12 cellular contexts compared by ENCODE assay signal in the genomic region with DNA sequence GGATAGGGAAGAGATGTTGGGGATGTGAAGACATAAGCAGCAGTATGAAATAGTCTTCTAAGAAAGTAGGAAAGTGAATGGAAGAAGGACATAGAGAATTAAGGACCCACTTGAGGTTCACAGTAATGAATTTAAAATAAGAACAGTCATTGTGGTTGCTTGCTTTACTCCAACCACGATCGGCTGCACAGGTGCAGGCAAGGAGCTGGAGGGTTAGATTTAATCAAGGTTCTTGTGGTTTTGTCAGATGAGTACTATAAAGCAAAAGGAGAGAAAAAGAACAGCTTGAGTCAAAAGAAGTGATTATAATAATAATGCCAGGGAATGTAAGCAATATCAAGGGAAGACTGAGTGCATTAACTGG. TPM values are rescaled to one million over a fixed set of nuclear protein-coding genes. Genes with fewer than 3 reads are reported as not detected.
A peak's percentile ranks its signal among the peaks of the same experiment; 100 is the strongest.
DNase-seq lines count a peak whose midpoint lies in the region; ATAC-seq, FAIRE-seq and TF ChIP-seq lines count a peak whose summit lies in the region.
"Had no signal": no experiment of that assay in that cellular context is flagged by ENCODE, and none has a peak within 500 bp of the region (broad histone marks: within the 10 kb centered on the region; RNA-seq: fewer than 3 reads in every experiment).

No MANE protein-coding gene starts in this region.

- no peaks in the 10 kb centered on the region for H3K9me3 ChIP-seq in Loucy (ENCODE audit: insufficient read depth, low read depth, low read length)
- H3K9me3 ChIP-seq in K562 (replicated peaks; ENCODE audit: control insufficient read depth, insufficient read depth, low read depth, low read length), result no peaks in the 10 kb centered on the region
- no peaks in the 10 kb centered on the region for H3K9me3 ChIP-seq in H9 (ENCODE audit: control insufficient read depth, low read depth, low read length)
- H3K9me3 ChIP-seq: esophagus squamous epithelium, thoracic aorta had no signal

- no peaks in the 10 kb centered on the region for H3K27me3 Mint-ChIP-seq in activated CD4-positive, alpha-beta T cell treated with anti-CD3 and anti-CD28 coated beads, Interleukin-2, amount 10 ng/mL, durations not matched to agents 7 days and 5 days
- no peaks in the 10 kb centered on the region for H3K27me3 Mint-ChIP-seq in H9 (ENCODE audit: low read depth)

- peaks cover 8% of the 10 kb centered on the region for H3K4me1 ChIP-seq in Loucy (ENCODE audit: insufficient read depth, low read length, poor library complexity, severe bottlenecking)
- peaks cover 0 to 15% of the 10 kb centered on the region in 2 experiments; a peak in 2 of 5 replicates for H3K4me1 ChIP-seq in K562 (replicated peaks in 1 of 2; ENCODE audit: control insufficient read depth in 2 of 2, insufficient read depth in 2 of 2, low read length in 2 of 2)
- no peaks in the 10 kb centered on the region for H3K4me1 ChIP-seq in H9 (ENCODE audit: insufficient read depth, low read length)
- H3K4me1 ChIP-seq: esophagus squamous epithelium had no signal

- ATAC-seq in K562, result peak; percentile 68
- no peak for ATAC-seq in GM21447 (IDR thresholded peaks at IDR 0.05; ENCODE audit: unreplicated experiment)
- ATAC-seq in GM21515 (IDR thresholded peaks at IDR 0.05; ENCODE audit: unreplicated experiment), result no peak
- ATAC-seq: left cardiac atrium had no signal

- H3K9me2 ChIP-seq in Loucy (replicated peaks; ENCODE audit: low read depth, low read length), result no peaks in the 10 kb centered on the region

- H3F3A ChIP-seq in Loucy (ENCODE audit: low read depth), result no peaks in the 10 kb centered on the region

- no peak overlapping the region for H2BK20ac ChIP-seq in H9 (ENCODE audit: low read depth, low read length, poor library complexity, severe bottlenecking)

- H3K4me3 Mint-ChIP-seq in activated CD4-positive, alpha-beta T cell treated with anti-CD3 and anti-CD28 coated beads, Interleukin-2, amount 10 ng/mL, durations not matched to agents 7 days and 5 days, result peak overlapping the region; percentile 9
- H3K4me3 Mint-ChIP-seq in H9, result no peak overlapping the region

- H3K27ac ChIP-seq in K562 (ENCODE audit: extremely low read depth, low read depth, low read length), result peak overlapping the region; percentile 3; the same call in 1 of the 3 replicates
- no peak overlapping the region for H3K27ac ChIP-seq in H9 (ENCODE audit: insufficient read length, low read depth, low read length)
- H3K27ac ChIP-seq: esophagus squamous epithelium, thoracic aorta had no signal

- H4K91ac ChIP-seq in H9 (ENCODE audit: insufficient read length, low read depth, low read length), result no peak overlapping the region

- H3K79me1 ChIP-seq in H9 (ENCODE audit: insufficient read depth, low read depth, low read length, poor library complexity, severe bottlenecking), result no peaks in the 10 kb centered on the region

- POLR2A ChIA-PET in activated CD4-positive, alpha-beta T cell treated with anti-CD3 and anti-CD28 coated beads, Interleukin-2, amount 10 ng/mL, durations not matched to agents 7 days and 5 days (lab: Charles Lee), result no interaction called here
- POLR2A ChIA-PET in K562 (lab: Yijun Ruan, JAX), result interaction anchor here (0.5 to 1.0 kb wide), 3 partner anchors 12 to 121 kb away, joined by 3 to 4 read pairs (median 3); a partner anchor contains a TSS

- peaks cover 38% of the 10 kb centered on the region for H3K4me1 Mint-ChIP-seq in activated CD4-positive, alpha-beta T cell treated with anti-CD3 and anti-CD28 coated beads, Interleukin-2, amount 10 ng/mL, durations not matched to agents 7 days and 5 days
- peaks cover 5 to 7% of the 10 kb centered on the region in 2 experiments for H3K4me1 Mint-ChIP-seq in H9

- H3K36me3 Mint-ChIP-seq in activated CD4-positive, alpha-beta T cell treated with anti-CD3 and anti-CD28 coated beads, Interleukin-2, amount 10 ng/mL, durations not matched to agents 7 days and 5 days (ENCODE audit: low read depth), result peaks cover 32% of the 10 kb centered on the region
- peaks cover 7 to 37% (median 18%) of the 10 kb centered on the region in 3 experiments; a peak in 6 of 7 replicates for H3K36me3 Mint-ChIP-seq in H9 (ENCODE audit: insufficient read depth in 1 of 3, low read depth in 3 of 3)

- H3K79me2 ChIP-seq in Loucy (ENCODE audit: insufficient read depth, low read length) (no peaks in the 10 kb centered on the region), K562 (ENCODE audit: control insufficient read depth, insufficient read depth, low read length) (no peaks in the 10 kb centered on the region), H9 (ENCODE audit: insufficient read depth, low read length) (no peaks in the 10 kb centered on the region)

- intact Hi-C loops in K562 (cut with micrococcal nuclease), result no loop called here

- H3K36me3 ChIP-seq in Loucy (ENCODE audit: insufficient read depth, low read length), result peaks cover 24% of the 10 kb centered on the region
- H3K36me3 ChIP-seq in K562 (ENCODE audit: control insufficient read depth, insufficient read depth, low read length), result peaks cover 41% of the 10 kb centered on the region; the same call in 2 of the 3 replicates

- no peak for TF ChIP-seq RAD21 in K562 (CRISPR knock-in tag; conservative IDR thresholded peaks at IDR 0.05 in 1 of 2, IDR thresholded peaks at IDR 0.05 in 1 of 2)

- TF ChIP-seq EP300 in K562 (IDR thresholded peaks at IDR 0.05; ENCODE audit: low read length), result no peak

- no peak for FAIRE-seq in K562 (lab: Jason Lieb, UNC)

- H3K18ac ChIP-seq in H9 (ENCODE audit: insufficient read length, low read depth, low read length), result no peak overlapping the region

- BruUV-seq in K562 (replicated peaks; lab: Mats Ljungman, UMichigan), result no TSS peak

- no peak overlapping the region for H3K23ac ChIP-seq in H9 (ENCODE audit: insufficient read length, low read depth, low read length)

- no peak overlapping the region for H3K9ac ChIP-seq in Loucy (ENCODE audit: low read depth, low read length, poor library complexity, severe bottlenecking)
- H3K9ac ChIP-seq in K562 (ENCODE audit: insufficient read depth in 1 of 2, low read depth in 2 of 2, low read length in 2 of 2), result no peak overlapping the region
- H3K9ac ChIP-seq in H9 (ENCODE audit: extremely low read depth, insufficient read length, low read length), result no peak overlapping the region

- H3K4me2 ChIP-seq in Loucy (ENCODE audit: low read depth, low read length, poor library complexity, severe bottlenecking) (peak overlapping the region; percentile 44), K562 (ENCODE audit: insufficient read depth, low read length) (no peak overlapping the region), H9 (ENCODE audit: insufficient read depth, insufficient read length, low read length) (no peak overlapping the region)

- no peaks in the 10 kb centered on the region for H3K9me3 Mint-ChIP-seq in activated CD4-positive, alpha-beta T cell treated with anti-CD3 and anti-CD28 coated beads, Interleukin-2, amount 10 ng/mL, durations not matched to agents 7 days and 5 days
- no peaks in the 10 kb centered on the region for H3K9me3 Mint-ChIP-seq in H9

- no peaks in the 10 kb centered on the region for H3K9me1 ChIP-seq in K562 (ENCODE audit: control insufficient read depth, insufficient read depth, low read length)

- no peak overlapping the region for H2BK12ac ChIP-seq in H9 (ENCODE audit: insufficient read length, low read depth, low read length)

- H2AFZ ChIP-seq in Loucy (ENCODE audit: low read length) (no peak overlapping the region), K562 (ENCODE audit: low read depth, low read length) (no peak overlapping the region), H9 (ENCODE audit: low read length) (no peak overlapping the region)

- no peak overlapping the region for H3K56ac ChIP-seq in H9 (ENCODE audit: insufficient read length, low read depth, low read length)

- H2BK5ac ChIP-seq in H9 (ENCODE audit: insufficient read length, low read length), result no peak overlapping the region

- H2BK120ac ChIP-seq in H9 (ENCODE audit: low read depth, low read length, poor library complexity, severe bottlenecking), result no peak overlapping the region

- CTCF ChIA-PET in activated CD4-positive, alpha-beta T cell treated with anti-CD3 and anti-CD28 coated beads, Interleukin-2, amount 10 ng/mL, durations not matched to agents 7 days and 5 days (lab: Charles Lee), result interaction anchor here (0.8 to 1.4 kb wide), 3 partner anchors 10 to 206 kb away, joined by 3 to 4 read pairs (median 3); no protein-coding TSS in a partner anchor
- CTCF ChIA-PET in K562 (lab: Yijun Ruan, JAX; ENCODE audit: low intra/inter-chr PET ratio), result no interaction called here

- H4K5ac ChIP-seq in H9 (ENCODE audit: insufficient read length, low read depth, low read length), result no peak overlapping the region

- H2BK15ac ChIP-seq in H9 (ENCODE audit: low read depth, low read length), result no peak overlapping the region

- no peak overlapping the region for H3K4ac ChIP-seq in H9 (ENCODE audit: low read depth, low read length)

- DNase-seq in activated CD4-positive, alpha-beta T cell treated with anti-CD3 and anti-CD28 coated beads, Interleukin-2, amount 10 ng/mL, durations not matched to agents 7 days and 5 days, result peak; percentile 71
- DNase-seq in K562 (ENCODE audit: extremely low read depth in 1 of 4, low spot score in 3 of 4), result peak in 2 of 4 experiments; percentile 11 to 23
- peak; percentile 9 for DNase-seq in stimulated activated CD8-positive, alpha-beta memory T cell treated with anti-CD3 and anti-CD28 coated beads, Interleukin-15, amount 100 ng/mL, for 1 hour (ENCODE audit: low read depth)
- no peak for DNase-seq in NCI-H2081 treated with DMSO at 0.1 percent for 48 hours (lab: John Stamatoyannopoulos, UW)
- no peak for DNase-seq in H9
- DNase-seq: esophagus squamous epithelium, KG1, left cardiac atrium had no signal

- H4K8ac ChIP-seq in H9 (replicated peaks; ENCODE audit: insufficient read length, low read depth, low read length), result no peak overlapping the region

- in situ Hi-C loops in K562 (cut with MboI), result no loop called here

- no peak overlapping the region for H3K14ac ChIP-seq in H9 (ENCODE audit: insufficient read depth, low read length)

- no peaks in the 10 kb centered on the region for H3K23me2 ChIP-seq in H9 (ENCODE audit: insufficient read length, low read depth, low read length, poor library complexity, severe bottlenecking)

- TF ChIP-seq POLR2A in K562 (conservative IDR thresholded peaks at IDR 0.05), result no peak

- H3K27me3 ChIP-seq in Loucy (ENCODE audit: insufficient read depth, low read length, poor library complexity, severe bottlenecking), result no peaks in the 10 kb centered on the region
- no peaks in the 10 kb centered on the region for H3K27me3 ChIP-seq in K562 (ENCODE audit: control insufficient read depth in 2 of 2, insufficient read depth in 2 of 2, low read length in 2 of 2)
- no peaks in the 10 kb centered on the region for H3K27me3 ChIP-seq in H9 (ENCODE audit: insufficient read depth, low read length)
- H3K27me3 ChIP-seq: esophagus squamous epithelium had no signal

- peak overlapping the region; percentile 88 for H3K27ac Mint-ChIP-seq in activated CD4-positive, alpha-beta T cell treated with anti-CD3 and anti-CD28 coated beads, Interleukin-2, amount 10 ng/mL, durations not matched to agents 7 days and 5 days
- H3K27ac Mint-ChIP-seq in H9, result peak overlapping the region in 1 of 3 experiments; percentile 4; a peak in 1 of 7 replicates

- WGBS in K562 (ENCODE audit: insufficient coverage, low coverage, missing lambda C conversion rate), result 7% methylated on average over 2 of the region's 2 CpGs
- WGBS in H9 (ENCODE audit: extremely low coverage, insufficient read length, low lambda C conversion rate), result no CpG with 5 or more reads among the region's 2 CpGs

- peak overlapping the region; percentile 22 for H3K4me3 ChIP-seq in Loucy (ENCODE audit: low read length, poor library complexity, severe bottlenecking)
- no peak overlapping the region for H3K4me3 ChIP-seq in K562
- H3K4me3 ChIP-seq: esophagus squamous epithelium, thoracic aorta had no signal

- TF ChIP-seq CTCF in Loucy (conservative IDR thresholded peaks at IDR 0.05; ENCODE audit: low read length), result no peak
- TF ChIP-seq CTCF in K562 (IDR thresholded peaks at IDR 0.05 in 2 of 3, conservative IDR thresholded peaks at IDR 0.05 in 1 of 3; ENCODE audit: insufficient read depth in 2 of 3, low read depth in 1 of 3, low read length in 3 of 3), result no peak
- no peak for TF ChIP-seq CTCF in H9 (conservative IDR thresholded peaks at IDR 0.05)

- H4K20me1 ChIP-seq in Loucy (ENCODE audit: insufficient read depth, low read length, poor library complexity, severe bottlenecking), result peaks cover 9% of the 10 kb centered on the region
- H4K20me1 ChIP-seq in K562 (replicated peaks; ENCODE audit: control insufficient read depth, insufficient read depth, low read length), result no peaks in the 10 kb centered on the region
- H4K20me1 ChIP-seq in H9 (ENCODE audit: control insufficient read depth, insufficient read depth, insufficient read length), result no peaks in the 10 kb centered on the region

- H3T11ph ChIP-seq in H9 (ENCODE audit: low read length), result no peak overlapping the region

- H2AK5ac ChIP-seq in H9 (ENCODE audit: insufficient read length, low read length), result no peak overlapping the region

RNA-seq across cellular contexts. Expression of a gene that starts 46.1 kb away (rescaled TPM):
- total RNA-seq in activated CD4-positive, alpha-beta T cell treated with anti-CD3 and anti-CD28 coated beads, Interleukin-2, amount 10 ng/mL, durations not matched to agents 7 days and 5 days, result 100 to 1,000 TPM; 112 to 116 TPM
- 85.0 and 159 TPM in 2 replicates for total RNA-seq in K562 (2011; cell fraction: chromatin; rRNA removed; ENCODE audit: low replicate concordance)
- 54.9 and 55.4 TPM in 2 replicates for total RNA-seq in K562 (2011; cell fraction: nucleolus; rRNA removed)
- total RNA-seq in K562 (2011; cell fraction: nucleoplasm; rRNA removed), result 63.6 and 66.9 TPM in 2 replicates
- total RNA-seq in K562 (2014; rRNA removed) (96.6 and 98.2 TPM in 2 replicates), K562 (2014; rRNA removed; fragmentation: Illumina TruSeq; extraction: Trizol) (135 and 160 TPM in 2 replicates), K562 (2015; rRNA removed; fragmentation: Illumina TruSeq; extraction: Trizol) (154 and 162 TPM in 2 replicates), K562 (2021) (116 and 118 TPM in 2 replicates), H9 (2021) (121 and 136 TPM in 2 replicates)
- polyA plus RNA-seq in K562 (2011; rRNA removed) (57.7 and 64.0 TPM in 2 replicates), K562 (2014; fragmentation: Illumina TruSeq; extraction: Trizol) (145 and 178 TPM in 2 replicates), K562 (2014; fragmentation: Nextera tagmentation; extraction: Ambion mirVana) (100 to 1,000 TPM; 116 to 141 TPM), K562 (2014; rRNA removed) (99.9 and 124 TPM in 2 replicates)
- 24.3 and 29.9 TPM in 2 replicates for polyA plus RNA-seq in K562 (2011; cell fraction: cytosol; rRNA removed)
- 26.5 and 31.5 TPM in 2 replicates for polyA plus RNA-seq in K562 (2011; cell fraction: nucleus; rRNA removed)
- polyA plus RNA-seq in K562 (2012), result 146 and 159 TPM in 2 replicates
- 26.5 and 35.5 TPM in 2 replicates for polyA minus RNA-seq in K562 (2011; rRNA and poly(A)+ RNA removed)
- 15.4 and 17.8 TPM in 2 replicates for polyA minus RNA-seq in K562 (2011; cell fraction: cytosol; rRNA and poly(A)+ RNA removed)
- 34.7 and 56.6 TPM in 2 replicates for polyA minus RNA-seq in K562 (2011; cell fraction: nucleus; rRNA and poly(A)+ RNA removed)

Comparison
In these comparisons a context has a peak if more than half of its experiments do, and no peak if none do; other contexts are left out.
1. DNase-seq: peak in activated CD4-positive, alpha-beta T cell treated with anti-CD3 and anti-CD28 coated beads, Interleukin-2, amount 10 ng/mL, durations not matched to agents 7 days and 5 days (single experiment) and stimulated activated CD8-positive, alpha-beta memory T cell treated with anti-CD3 and anti-CD28 coated beads, Interleukin-15, amount 100 ng/mL, for 1 hour (single experiment); none in NCI-H2081 treated with DMSO at 0.1 percent for 48 hours (single experiment) and H9 (single experiment).